ENCODE assay signal across 1 cellular context in the genomic region with DNA sequence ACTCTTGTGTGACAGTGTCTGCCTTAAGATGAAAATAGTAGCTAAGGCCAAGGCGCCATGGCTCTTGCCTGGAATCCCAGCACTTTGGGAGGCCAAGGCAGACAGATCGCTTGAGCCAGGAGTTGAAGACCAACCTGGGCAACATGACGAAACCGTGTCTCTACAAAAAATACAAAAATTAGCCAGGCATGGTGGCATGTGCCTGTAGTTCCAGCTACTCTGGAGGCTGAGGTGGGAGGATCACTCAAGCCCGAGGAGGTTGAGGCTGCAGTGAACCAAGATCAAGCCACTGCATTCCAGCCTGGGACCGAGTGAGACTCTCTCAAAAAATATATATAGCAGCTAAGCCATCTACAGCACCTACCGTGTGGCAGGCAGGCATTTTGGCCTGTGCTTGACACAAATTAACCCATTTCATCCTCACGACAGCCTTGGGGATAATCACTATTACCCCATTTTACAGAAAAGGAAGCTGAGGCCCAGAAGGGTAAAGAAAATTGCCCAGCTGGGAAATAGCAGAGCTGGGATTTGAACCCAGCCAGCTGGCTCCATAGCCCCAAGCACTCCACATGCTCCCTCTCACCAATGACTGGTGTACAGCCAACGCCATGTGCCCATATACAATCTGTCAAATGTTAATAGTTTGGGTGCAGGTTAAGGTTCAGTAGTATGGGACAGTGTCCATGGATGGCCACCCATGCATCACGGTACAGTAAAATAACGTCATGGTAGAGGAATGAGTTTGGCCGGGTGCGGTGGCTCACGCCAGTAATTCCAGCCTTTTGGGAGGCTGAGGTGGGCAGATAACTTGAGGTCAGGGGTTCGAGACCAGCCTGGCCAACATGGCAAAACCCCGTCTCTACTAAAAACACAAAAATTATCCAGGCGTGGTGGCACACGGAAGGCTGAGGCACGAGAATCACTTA.
TF ChIP-seq lines count a peak whose summit lies in the region.

No MANE protein-coding gene starts in this region.

TF ChIP-seq in K562, 482 proteins besides CTCF, POLR2A, EP300 and RAD21 (continued from another document and continues in another):
- TF ChIP-seq, protein P1, sequence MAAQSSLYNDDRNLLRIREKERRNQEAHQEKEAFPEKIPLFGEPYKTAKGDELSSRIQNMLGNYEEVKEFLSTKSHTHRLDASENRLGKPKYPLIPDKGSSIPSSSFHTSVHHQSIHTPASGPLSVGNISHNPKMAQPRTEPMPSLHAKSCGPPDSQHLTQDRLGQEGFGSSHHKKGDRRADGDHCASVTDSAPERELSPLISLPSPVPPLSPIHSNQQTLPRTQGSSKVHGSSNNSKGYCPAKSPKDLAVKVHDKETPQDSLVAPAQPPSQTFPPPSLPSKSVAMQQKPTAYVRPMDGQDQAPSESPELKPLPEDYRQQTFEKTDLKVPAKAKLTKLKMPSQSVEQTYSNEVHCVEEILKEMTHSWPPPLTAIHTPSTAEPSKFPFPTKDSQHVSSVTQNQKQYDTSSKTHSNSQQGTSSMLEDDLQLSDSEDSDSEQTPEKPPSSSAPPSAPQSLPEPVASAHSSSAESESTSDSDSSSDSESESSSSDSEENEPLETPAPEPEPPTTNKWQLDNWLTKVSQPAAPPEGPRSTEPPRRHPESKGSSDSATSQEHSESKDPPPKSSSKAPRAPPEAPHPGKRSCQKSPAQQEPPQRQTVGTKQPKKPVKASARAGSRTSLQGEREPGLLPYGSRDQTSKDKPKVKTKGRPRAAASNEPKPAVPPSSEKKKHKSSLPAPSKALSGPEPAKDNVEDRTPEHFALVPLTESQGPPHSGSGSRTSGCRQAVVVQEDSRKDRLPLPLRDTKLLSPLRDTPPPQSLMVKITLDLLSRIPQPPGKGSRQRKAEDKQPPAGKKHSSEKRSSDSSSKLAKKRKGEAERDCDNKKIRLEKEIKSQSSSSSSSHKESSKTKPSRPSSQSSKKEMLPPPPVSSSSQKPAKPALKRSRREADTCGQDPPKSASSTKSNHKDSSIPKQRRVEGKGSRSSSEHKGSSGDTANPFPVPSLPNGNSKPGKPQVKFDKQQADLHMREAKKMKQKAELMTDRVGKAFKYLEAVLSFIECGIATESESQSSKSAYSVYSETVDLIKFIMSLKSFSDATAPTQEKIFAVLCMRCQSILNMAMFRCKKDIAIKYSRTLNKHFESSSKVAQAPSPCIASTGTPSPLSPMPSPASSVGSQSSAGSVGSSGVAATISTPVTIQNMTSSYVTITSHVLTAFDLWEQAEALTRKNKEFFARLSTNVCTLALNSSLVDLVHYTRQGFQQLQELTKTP (IDR thresholded peaks at IDR 0.05; ENCODE audit: low read depth in 1 of 2, partially characterized antibody in 2 of 2), result peak; percentile 16 to 29
- TF ChIP-seq, protein P2, sequence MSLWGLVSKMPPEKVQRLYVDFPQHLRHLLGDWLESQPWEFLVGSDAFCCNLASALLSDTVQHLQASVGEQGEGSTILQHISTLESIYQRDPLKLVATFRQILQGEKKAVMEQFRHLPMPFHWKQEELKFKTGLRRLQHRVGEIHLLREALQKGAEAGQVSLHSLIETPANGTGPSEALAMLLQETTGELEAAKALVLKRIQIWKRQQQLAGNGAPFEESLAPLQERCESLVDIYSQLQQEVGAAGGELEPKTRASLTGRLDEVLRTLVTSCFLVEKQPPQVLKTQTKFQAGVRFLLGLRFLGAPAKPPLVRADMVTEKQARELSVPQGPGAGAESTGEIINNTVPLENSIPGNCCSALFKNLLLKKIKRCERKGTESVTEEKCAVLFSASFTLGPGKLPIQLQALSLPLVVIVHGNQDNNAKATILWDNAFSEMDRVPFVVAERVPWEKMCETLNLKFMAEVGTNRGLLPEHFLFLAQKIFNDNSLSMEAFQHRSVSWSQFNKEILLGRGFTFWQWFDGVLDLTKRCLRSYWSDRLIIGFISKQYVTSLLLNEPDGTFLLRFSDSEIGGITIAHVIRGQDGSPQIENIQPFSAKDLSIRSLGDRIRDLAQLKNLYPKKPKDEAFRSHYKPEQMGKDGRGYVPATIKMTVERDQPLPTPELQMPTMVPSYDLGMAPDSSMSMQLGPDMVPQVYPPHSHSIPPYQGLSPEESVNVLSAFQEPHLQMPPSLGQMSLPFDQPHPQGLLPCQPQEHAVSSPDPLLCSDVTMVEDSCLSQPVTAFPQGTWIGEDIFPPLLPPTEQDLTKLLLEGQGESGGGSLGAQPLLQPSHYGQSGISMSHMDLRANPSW (CRISPR knock-in tag; IDR thresholded peaks at IDR 0.05), result no peak
- TF ChIP-seq, protein P3, sequence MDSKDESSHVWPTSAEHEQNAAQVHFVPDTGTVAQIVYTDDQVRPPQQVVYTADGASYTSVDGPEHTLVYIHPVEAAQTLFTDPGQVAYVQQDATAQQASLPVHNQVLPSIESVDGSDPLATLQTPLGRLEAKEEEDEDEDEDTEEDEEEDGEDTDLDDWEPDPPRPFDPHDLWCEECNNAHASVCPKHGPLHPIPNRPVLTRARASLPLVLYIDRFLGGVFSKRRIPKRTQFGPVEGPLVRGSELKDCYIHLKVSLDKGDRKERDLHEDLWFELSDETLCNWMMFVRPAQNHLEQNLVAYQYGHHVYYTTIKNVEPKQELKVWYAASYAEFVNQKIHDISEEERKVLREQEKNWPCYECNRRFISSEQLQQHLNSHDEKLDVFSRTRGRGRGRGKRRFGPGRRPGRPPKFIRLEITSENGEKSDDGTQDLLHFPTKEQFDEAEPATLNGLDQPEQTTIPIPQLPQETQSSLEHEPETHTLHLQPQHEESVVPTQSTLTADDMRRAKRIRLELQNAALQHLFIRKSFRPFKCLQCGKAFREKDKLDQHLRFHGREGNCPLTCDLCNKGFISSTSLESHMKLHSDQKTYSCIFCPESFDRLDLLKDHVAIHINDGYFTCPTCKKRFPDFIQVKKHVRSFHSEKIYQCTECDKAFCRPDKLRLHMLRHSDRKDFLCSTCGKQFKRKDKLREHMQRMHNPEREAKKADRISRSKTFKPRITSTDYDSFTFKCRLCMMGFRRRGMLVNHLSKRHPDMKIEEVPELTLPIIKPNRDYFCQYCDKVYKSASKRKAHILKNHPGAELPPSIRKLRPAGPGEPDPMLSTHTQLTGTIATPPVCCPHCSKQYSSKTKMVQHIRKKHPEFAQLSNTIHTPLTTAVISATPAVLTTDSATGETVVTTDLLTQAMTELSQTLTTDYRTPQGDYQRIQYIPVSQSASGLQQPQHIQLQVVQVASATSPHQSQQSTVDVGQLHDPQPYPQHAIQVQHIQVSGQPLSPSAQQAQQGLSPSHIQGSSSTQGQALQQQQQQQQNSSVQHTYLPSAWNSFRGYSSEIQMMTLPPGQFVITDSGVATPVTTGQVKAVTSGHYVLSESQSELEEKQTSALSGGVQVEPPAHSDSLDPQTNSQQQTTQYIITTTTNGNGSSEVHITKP (IDR thresholded peaks at IDR 0.05; ENCODE audit: partially characterized antibody), result no peak
- TF ChIP-seq, protein P4, sequence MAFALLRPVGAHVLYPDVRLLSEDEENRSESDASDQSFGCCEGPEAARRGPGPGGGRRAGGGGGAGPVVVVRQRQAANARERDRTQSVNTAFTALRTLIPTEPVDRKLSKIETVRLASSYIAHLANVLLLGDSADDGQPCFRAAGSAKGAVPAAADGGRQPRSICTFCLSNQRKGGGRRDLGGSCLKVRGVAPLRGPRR (CRISPR knock-in tag; IDR thresholded peaks at IDR 0.05), result 0 out of 2 replicates have a peak, but pooled peaks have one; percentile 41
- TF ChIP-seq PHB (CRISPR knock-in tag; IDR thresholded peaks at IDR 0.05), result no peak
- no peak for TF ChIP-seq TSC22D4 (tag; IDR thresholded peaks at IDR 0.05)
- TF ChIP-seq, protein P5, sequence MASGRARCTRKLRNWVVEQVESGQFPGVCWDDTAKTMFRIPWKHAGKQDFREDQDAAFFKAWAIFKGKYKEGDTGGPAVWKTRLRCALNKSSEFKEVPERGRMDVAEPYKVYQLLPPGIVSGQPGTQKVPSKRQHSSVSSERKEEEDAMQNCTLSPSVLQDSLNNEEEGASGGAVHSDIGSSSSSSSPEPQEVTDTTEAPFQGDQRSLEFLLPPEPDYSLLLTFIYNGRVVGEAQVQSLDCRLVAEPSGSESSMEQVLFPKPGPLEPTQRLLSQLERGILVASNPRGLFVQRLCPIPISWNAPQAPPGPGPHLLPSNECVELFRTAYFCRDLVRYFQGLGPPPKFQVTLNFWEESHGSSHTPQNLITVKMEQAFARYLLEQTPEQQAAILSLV (tag; IDR thresholded peaks at IDR 0.05), result no peak
- TF ChIP-seq PML (IDR thresholded peaks at IDR 0.05; ENCODE audit: low read length), result no peak
- TF ChIP-seq MIER1 (IDR thresholded peaks at IDR 0.05; ENCODE audit: low read depth), result no peak
- TF ChIP-seq KDM4B (IDR thresholded peaks at IDR 0.05; ENCODE audit: borderline replicate concordance in 2 of 2, low read depth in 1 of 2), result no peak
- TF ChIP-seq, protein P6, sequence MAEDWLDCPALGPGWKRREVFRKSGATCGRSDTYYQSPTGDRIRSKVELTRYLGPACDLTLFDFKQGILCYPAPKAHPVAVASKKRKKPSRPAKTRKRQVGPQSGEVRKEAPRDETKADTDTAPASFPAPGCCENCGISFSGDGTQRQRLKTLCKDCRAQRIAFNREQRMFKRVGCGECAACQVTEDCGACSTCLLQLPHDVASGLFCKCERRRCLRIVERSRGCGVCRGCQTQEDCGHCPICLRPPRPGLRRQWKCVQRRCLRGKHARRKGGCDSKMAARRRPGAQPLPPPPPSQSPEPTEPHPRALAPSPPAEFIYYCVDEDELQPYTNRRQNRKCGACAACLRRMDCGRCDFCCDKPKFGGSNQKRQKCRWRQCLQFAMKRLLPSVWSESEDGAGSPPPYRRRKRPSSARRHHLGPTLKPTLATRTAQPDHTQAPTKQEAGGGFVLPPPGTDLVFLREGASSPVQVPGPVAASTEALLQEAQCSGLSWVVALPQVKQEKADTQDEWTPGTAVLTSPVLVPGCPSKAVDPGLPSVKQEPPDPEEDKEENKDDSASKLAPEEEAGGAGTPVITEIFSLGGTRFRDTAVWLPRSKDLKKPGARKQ (CRISPR knock-in tag; IDR thresholded peaks at IDR 0.05), result no peak
- TF ChIP-seq, protein P7, sequence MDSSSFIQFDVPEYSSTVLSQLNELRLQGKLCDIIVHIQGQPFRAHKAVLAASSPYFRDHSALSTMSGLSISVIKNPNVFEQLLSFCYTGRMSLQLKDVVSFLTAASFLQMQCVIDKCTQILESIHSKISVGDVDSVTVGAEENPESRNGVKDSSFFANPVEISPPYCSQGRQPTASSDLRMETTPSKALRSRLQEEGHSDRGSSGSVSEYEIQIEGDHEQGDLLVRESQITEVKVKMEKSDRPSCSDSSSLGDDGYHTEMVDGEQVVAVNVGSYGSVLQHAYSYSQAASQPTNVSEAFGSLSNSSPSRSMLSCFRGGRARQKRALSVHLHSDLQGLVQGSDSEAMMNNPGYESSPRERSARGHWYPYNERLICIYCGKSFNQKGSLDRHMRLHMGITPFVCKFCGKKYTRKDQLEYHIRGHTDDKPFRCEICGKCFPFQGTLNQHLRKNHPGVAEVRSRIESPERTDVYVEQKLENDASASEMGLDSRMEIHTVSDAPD (CRISPR knock-in tag; IDR thresholded peaks at IDR 0.05), result no peak
- TF ChIP-seq HDAC2 (IDR thresholded peaks at IDR 0.05), result no peak
- TF ChIP-seq ZNF140 (CRISPR knock-in tag; IDR thresholded peaks at IDR 0.05), result no peak
- 0 out of 2 replicates have a peak, but pooled peaks have one; percentile 13 for TF ChIP-seq POLR2H (tag; IDR thresholded peaks at IDR 0.05; ENCODE audit: low read depth)
- TF ChIP-seq ZNF551 (CRISPR knock-in tag; IDR thresholded peaks at IDR 0.05), result no peak
- TF ChIP-seq MTA3 (IDR thresholded peaks at IDR 0.05; ENCODE audit: borderline replicate concordance), result 0 out of 2 replicates have a peak, but pooled peaks have one; percentile 6
- no peak for TF ChIP-seq CREB1 (IDR thresholded peaks at IDR 0.05)
- 0 out of 2 replicates have a peak, but pooled peaks have one; percentile 15 for TF ChIP-seq CREB1 (CRISPR knock-in tag; IDR thresholded peaks at IDR 0.05)
- TF ChIP-seq ZBED1 (IDR thresholded peaks at IDR 0.05), result no peak
- TF ChIP-seq, protein P8, sequence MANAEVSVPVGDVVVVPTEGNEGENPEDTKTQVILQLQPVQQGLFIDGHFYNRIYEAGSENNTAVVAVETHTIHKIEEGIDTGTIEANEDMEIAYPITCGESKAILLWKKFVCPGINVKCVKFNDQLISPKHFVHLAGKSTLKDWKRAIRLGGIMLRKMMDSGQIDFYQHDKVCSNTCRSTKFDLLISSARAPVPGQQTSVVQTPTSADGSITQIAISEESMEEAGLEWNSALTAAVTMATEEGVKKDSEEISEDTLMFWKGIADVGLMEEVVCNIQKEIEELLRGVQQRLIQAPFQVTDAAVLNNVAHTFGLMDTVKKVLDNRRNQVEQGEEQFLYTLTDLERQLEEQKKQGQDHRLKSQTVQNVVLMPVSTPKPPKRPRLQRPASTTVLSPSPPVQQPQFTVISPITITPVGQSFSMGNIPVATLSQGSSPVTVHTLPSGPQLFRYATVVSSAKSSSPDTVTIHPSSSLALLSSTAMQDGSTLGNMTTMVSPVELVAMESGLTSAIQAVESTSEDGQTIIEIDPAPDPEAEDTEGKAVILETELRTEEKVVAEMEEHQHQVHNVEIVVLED (CRISPR knock-in tag; IDR thresholded peaks at IDR 0.05), result no peak
- TF ChIP-seq, protein P9, sequence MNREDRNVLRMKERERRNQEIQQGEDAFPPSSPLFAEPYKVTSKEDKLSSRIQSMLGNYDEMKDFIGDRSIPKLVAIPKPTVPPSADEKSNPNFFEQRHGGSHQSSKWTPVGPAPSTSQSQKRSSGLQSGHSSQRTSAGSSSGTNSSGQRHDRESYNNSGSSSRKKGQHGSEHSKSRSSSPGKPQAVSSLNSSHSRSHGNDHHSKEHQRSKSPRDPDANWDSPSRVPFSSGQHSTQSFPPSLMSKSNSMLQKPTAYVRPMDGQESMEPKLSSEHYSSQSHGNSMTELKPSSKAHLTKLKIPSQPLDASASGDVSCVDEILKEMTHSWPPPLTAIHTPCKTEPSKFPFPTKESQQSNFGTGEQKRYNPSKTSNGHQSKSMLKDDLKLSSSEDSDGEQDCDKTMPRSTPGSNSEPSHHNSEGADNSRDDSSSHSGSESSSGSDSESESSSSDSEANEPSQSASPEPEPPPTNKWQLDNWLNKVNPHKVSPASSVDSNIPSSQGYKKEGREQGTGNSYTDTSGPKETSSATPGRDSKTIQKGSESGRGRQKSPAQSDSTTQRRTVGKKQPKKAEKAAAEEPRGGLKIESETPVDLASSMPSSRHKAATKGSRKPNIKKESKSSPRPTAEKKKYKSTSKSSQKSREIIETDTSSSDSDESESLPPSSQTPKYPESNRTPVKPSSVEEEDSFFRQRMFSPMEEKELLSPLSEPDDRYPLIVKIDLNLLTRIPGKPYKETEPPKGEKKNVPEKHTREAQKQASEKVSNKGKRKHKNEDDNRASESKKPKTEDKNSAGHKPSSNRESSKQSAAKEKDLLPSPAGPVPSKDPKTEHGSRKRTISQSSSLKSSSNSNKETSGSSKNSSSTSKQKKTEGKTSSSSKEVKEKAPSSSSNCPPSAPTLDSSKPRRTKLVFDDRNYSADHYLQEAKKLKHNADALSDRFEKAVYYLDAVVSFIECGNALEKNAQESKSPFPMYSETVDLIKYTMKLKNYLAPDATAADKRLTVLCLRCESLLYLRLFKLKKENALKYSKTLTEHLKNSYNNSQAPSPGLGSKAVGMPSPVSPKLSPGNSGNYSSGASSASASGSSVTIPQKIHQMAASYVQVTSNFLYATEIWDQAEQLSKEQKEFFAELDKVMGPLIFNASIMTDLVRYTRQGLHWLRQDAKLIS (CRISPR knock-in tag; IDR thresholded peaks at IDR 0.05), result peak; percentile 17; the same call in 1 of the 2 replicates
- TF ChIP-seq POLR2B (IDR thresholded peaks at IDR 0.05; ENCODE audit: low read depth, partially characterized antibody), result peak; percentile 11
- TF ChIP-seq NRF1 (conservative IDR thresholded peaks at IDR 0.05 in 1 of 2, IDR thresholded peaks at IDR 0.05 in 1 of 2), result peak in 1 of 2 experiments; percentile 31; a peak in 2 of 4 replicates
- TF ChIP-seq EWSR1 (IDR thresholded peaks at IDR 0.05; ENCODE audit: borderline replicate concordance, low read depth, partially characterized antibody), result no peak
- TF ChIP-seq RBM22 (IDR thresholded peaks at IDR 0.05; ENCODE audit: low read depth, low read length, poor library complexity, severe bottlenecking), result no peak
- TF ChIP-seq DDX20 (tag; IDR thresholded peaks at IDR 0.05; ENCODE audit: low read depth), result no peak
- no peak for TF ChIP-seq CHD1 (IDR thresholded peaks at IDR 0.05; ENCODE audit: low read length)
- no peak for TF ChIP-seq YY1 (IDR thresholded peaks at IDR 0.05; ENCODE audit: borderline replicate concordance in 1 of 3, control insufficient read depth in 1 of 3, extremely low read depth in 1 of 3, insufficient read depth in 3 of 3, insufficient read length in 1 of 3, insufficient replicate concordance in 2 of 3, low read depth in 1 of 3, low read length in 2 of 3)
